ENCODE assay signal across 8 cellular contexts in the genomic region with DNA sequence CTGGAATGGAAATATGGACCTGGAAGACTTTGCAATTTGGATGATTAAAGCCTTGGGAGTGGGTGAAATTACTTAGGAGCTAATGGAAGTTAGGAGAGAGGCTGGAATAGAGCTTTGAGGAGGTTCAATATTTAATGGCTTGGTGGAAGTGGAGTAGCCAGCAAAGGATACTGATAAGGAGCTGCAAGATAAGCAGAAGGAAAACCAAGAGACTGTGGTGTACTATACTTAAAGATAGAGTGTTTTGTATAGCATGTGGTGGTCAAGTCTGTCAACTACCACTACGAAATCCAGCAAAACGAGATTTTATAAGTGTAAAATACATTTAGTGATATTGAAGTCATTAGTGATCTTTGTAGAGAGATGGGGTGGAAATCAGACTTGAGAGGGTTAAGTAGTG.
"Had no signal": no experiment of that assay in that cellular context is flagged by ENCODE, and none has a peak within 500 bp of the region (broad histone marks: within the 10 kb centered on the region; RNA-seq: fewer than 3 reads in every experiment).

No MANE protein-coding gene starts in this region.

- H2AFZ ChIP-seq: GM23248 had no signal

- H3K4me1 ChIP-seq: HAP-1 had no signal

- H3K27ac ChIP-seq: GM23248, KMS-11 had no signal

- H3K4me3 Mint-ChIP-seq: HFFc6 had no signal

- H3K9ac ChIP-seq: GM23248, KMS-11 had no signal

- H3K36me3 ChIP-seq: HAP-1 had no signal

- H3K27ac Mint-ChIP-seq: HFFc6 had no signal

- DNase-seq: GM23248, GOT3, H7, HFFc6, IMR-90 had no signal

- ATAC-seq: HCT116 had no signal

- H3K4me2 ChIP-seq: KMS-11 had no signal

- H3K4me3 ChIP-seq: GM23248, HAP-1 had no signal

- H3K9me3 ChIP-seq: HAP-1 had no signal

- H3K9me3 Mint-ChIP-seq: HFFc6 had no signal
